8 cellular contexts compared by ENCODE assay signal in genomic region chr12:93376436-93377251, GRCh38. TPM values are rescaled to one million over a fixed set of nuclear protein-coding genes. Genes with fewer than 3 reads are reported as not detected.
DNase-seq lines count a peak whose midpoint lies in the region; ATAC-seq lines count a peak whose summit lies in the region.

No MANE protein-coding gene starts in this region.

- H3K36me3 Mint-ChIP-seq in central memory CD8-positive, alpha-beta T cell (ENCODE audit: insufficient read depth): peaks cover 11% of the 10 kb centered on the region

- no peak for ATAC-seq in central memory CD8-positive, alpha-beta T cell (replicated peaks; ENCODE audit: extremely low read depth, poor library complexity, severe bottlenecking)
- ATAC-seq in left colon (peak; percentile 11), GM19463 (IDR thresholded peaks at IDR 0.05; ENCODE audit: unreplicated experiment) (no peak), GM18868 (IDR thresholded peaks at IDR 0.05; ENCODE audit: unreplicated experiment) (no peak)

- peaks cover 38% of the 10 kb centered on the region for H3K4me1 Mint-ChIP-seq in central memory CD8-positive, alpha-beta T cell

- H3K4me3 Mint-ChIP-seq in central memory CD8-positive, alpha-beta T cell: peak overlapping the region; percentile 99

- H3K9me3 Mint-ChIP-seq in central memory CD8-positive, alpha-beta T cell: no peaks in the 10 kb centered on the region

- no peak overlapping the region for H3K27ac Mint-ChIP-seq in central memory CD8-positive, alpha-beta T cell (ENCODE audit: low read depth)

- DNase-seq in Caki2 (ENCODE audit: low read depth) (peak; percentile 22), MV-4-11 (lab: John Stamatoyannopoulos, UW) (peak; percentile 88), left colon (peak; percentile 42 to 50), substantia nigra (lab: John Stamatoyannopoulos, UW) (peak in 26 of 49 donors; percentile 5 to 60 (median 24)), KG1 (lab: John Stamatoyannopoulos, UW) (no peak)
- no peak for DNase-seq in central memory CD8-positive, alpha-beta T cell (ENCODE audit: low spot score in 2 of 2)

- no peaks in the 10 kb centered on the region for H3K27me3 Mint-ChIP-seq in central memory CD8-positive, alpha-beta T cell

- intact Hi-C loops in left colon (cut with DNase I, micrococcal nuclease): loop anchor here in 1 of 2 donors (10.0 kb wide), 1 partner anchor 282 kb away; no protein-coding TSS in a partner anchor

- in situ Hi-C loops in Caki2 (cut with HindIII; ENCODE audit: low pct_unique_long_range_greater_than_20kb, low sequenced_read_pairs): no loop called here

- H3K27ac ChIP-seq in substantia nigra (ENCODE audit: low read depth, low read length, poor library complexity, severe bottlenecking): peak overlapping the region; percentile 59

RNA-seq across cellular contexts. Expression of gene NUDT4, which starts 1.1 kb away (rescaled TPM):
- 17.8 and 30.1 TPM in 2 replicates for total RNA-seq in Caki2 (2014; rRNA removed; shearing (Covaris generic); ENCODE audit: low replicate concordance)
- 100 to 1,000 TPM; 103 to 124 TPM for total RNA-seq in left colon

Comparison
In these comparisons a context has a peak if more than half of its experiments do, and no peak if none do; other contexts are left out.
1. DNase-seq: peak in Caki2 (single experiment), MV-4-11 (single experiment), left colon (2 of 2) and substantia nigra (26 of 49); none in central memory CD8-positive, alpha-beta T cell (0 of 2) and KG1 (single experiment).